ENCODE assay signal across 18 cellular contexts in genomic region chr12:15887043-15887817, GRCh38. TPM values are rescaled to one million over a fixed set of nuclear protein-coding genes. Genes with fewer than 3 reads are reported as not detected.
DNase-seq lines count a peak whose midpoint lies in the region; ATAC-seq and TF ChIP-seq lines count a peak whose summit lies in the region.
"Had no signal": no experiment of that assay in that cellular context is flagged by ENCODE, and none has a peak within 500 bp of the region (broad histone marks: within the 10 kb centered on the region; RNA-seq: fewer than 3 reads in every experiment).

No MANE protein-coding gene starts in this region.

- H2AFZ ChIP-seq in DND-41 (ENCODE audit: low read depth, low read length) (no peak overlapping the region), PC-3 (ENCODE audit: low read length) (no peak overlapping the region)

- H3F3A ChIP-seq in PC-3 (ENCODE audit: low read length, unreplicated experiment): no peaks in the 10 kb centered on the region

- H3K9ac ChIP-seq in DND-41 (ENCODE audit: low read depth, low read length) (no peak overlapping the region), adipocyte (ENCODE audit: low read length) (no peak overlapping the region), PC-3 (ENCODE audit: low read length) (no peak overlapping the region)

- POLR2A ChIA-PET in PC-3 (lab: Charles Lee; ENCODE audit: unreplicated experiment): no interaction called here

- no peak for TF ChIP-seq CTCF in DND-41 (IDR thresholded peaks at IDR 0.05; ENCODE audit: borderline replicate concordance, extremely low read depth, low read length, poor library complexity, severe bottlenecking)
- TF ChIP-seq CTCF in nephron (IDR thresholded peaks at IDR 0.05; ENCODE audit: unreplicated experiment in 3 of 3): no peak
- no peak for TF ChIP-seq CTCF in PC-3 (conservative IDR thresholded peaks at IDR 0.05; ENCODE audit: low read depth, low read length)

- peak overlapping the region; percentile 12 for H3K27ac Mint-ChIP-seq in activated T-cell treated with anti-CD3 and anti-CD28 coated beads, Interleukin-2, amount 50 U/mL, for 72 hours
- H3K27ac Mint-ChIP-seq in nephron: peak overlapping the region in 2 of 3 experiments; percentile 2 to 29
- H3K27ac Mint-ChIP-seq: nephron progenitor cell had no signal

- intact Hi-C loops in PC-3 (cut with micrococcal nuclease) (no loop called here), left colon (cut with DNase I, micrococcal nuclease) (no loop called here)

- H3K9me3 Mint-ChIP-seq in activated T-cell treated with anti-CD3 and anti-CD28 coated beads, Interleukin-2, amount 50 U/mL, for 72 hours: no peaks in the 10 kb centered on the region
- H3K9me3 Mint-ChIP-seq in nephron: no peaks in the 10 kb centered on the region
- H3K9me3 Mint-ChIP-seq: CD14-positive monocyte, memory B cell, nephron progenitor cell had no signal

- H3K36me3 ChIP-seq in DND-41 (ENCODE audit: insufficient read depth, low read length) (peaks cover 71% of the 10 kb centered on the region), adipocyte (ENCODE audit: control insufficient read depth, insufficient read depth, low read length, severe bottlenecking) (peaks cover 40% of the 10 kb centered on the region), PC-3 (ENCODE audit: low read depth, low read length) (peaks cover 17% of the 10 kb centered on the region; the same call in 1 of the 2 replicates)

- CTCF ChIA-PET in PC-3 (lab: Charles Lee): no interaction called here

- H4K20me1 ChIP-seq in DND-41 (ENCODE audit: insufficient read depth, low read length): peaks cover 53% of the 10 kb centered on the region
- peaks cover 51% of the 10 kb centered on the region for H4K20me1 ChIP-seq in PC-3 (ENCODE audit: low read length)

- ATAC-seq in activated T-cell treated with anti-CD3 and anti-CD28 coated beads, Interleukin-2, amount 50 U/mL, for 72 hours (replicated peaks in 1 of 2): no peak
- no peak for ATAC-seq in DND-41 (ENCODE audit: insufficient read depth, low read depth)
- ATAC-seq in HG02981 (IDR thresholded peaks at IDR 0.05; ENCODE audit: unreplicated experiment): no peak
- no peak for ATAC-seq in PC-3
- ATAC-seq in left colon: no peak

- H3K79me2 ChIP-seq in DND-41 (ENCODE audit: insufficient read depth, low read length): peaks cover 85% of the 10 kb centered on the region
- peaks cover 83% of the 10 kb centered on the region for H3K79me2 ChIP-seq in PC-3 (ENCODE audit: low read length)

- peaks cover 38% of the 10 kb centered on the region for H3K4me1 ChIP-seq in DND-41 (ENCODE audit: insufficient read depth, low read length)
- peaks cover 43% of the 10 kb centered on the region for H3K4me1 ChIP-seq in adipocyte (ENCODE audit: control insufficient read depth, insufficient read depth, low read length)
- no peaks in the 10 kb centered on the region for H3K4me1 ChIP-seq in PC-3 (ENCODE audit: insufficient read depth, low read length)

- H3K4me1 Mint-ChIP-seq in activated T-cell treated with anti-CD3 and anti-CD28 coated beads, Interleukin-2, amount 50 U/mL, for 72 hours (ENCODE audit: low read depth): peaks cover 63% of the 10 kb centered on the region
- H3K4me1 Mint-ChIP-seq in nephron: peaks cover 34% of the 10 kb centered on the region

- no TSS peak for BruUV-seq in PC-3 (replicated peaks; lab: Mats Ljungman, UMichigan)

- H3K4me2 ChIP-seq in DND-41 (ENCODE audit: insufficient read depth, low read length) (peak overlapping the region; percentile 81; the same call in 1 of the 2 replicates), PC-3 (ENCODE audit: low read length) (no peak overlapping the region)

- peaks cover 16 to 27% of the 10 kb centered on the region in 2 donors for H3K36me3 Mint-ChIP-seq in activated T-cell treated with anti-CD3 and anti-CD28 coated beads, Interleukin-2, amount 50 U/mL, for 72 hours (ENCODE audit: insufficient read depth in 2 of 2)
- H3K36me3 Mint-ChIP-seq in nephron (ENCODE audit: low read depth): peaks cover 54% of the 10 kb centered on the region

- H3K9me2 ChIP-seq in PC-3 (replicated peaks; ENCODE audit: low read length): no peaks in the 10 kb centered on the region

- no peak overlapping the region; a peak in 1 of 4 replicates for H3K4me3 ChIP-seq in DND-41 (ENCODE audit: low read depth in 1 of 2, low read length in 2 of 2)
- H3K4me3 ChIP-seq in adipocyte (ENCODE audit: low read length): peak overlapping the region; percentile 35
- no peak overlapping the region for H3K4me3 ChIP-seq in PC-3 (ENCODE audit: low read length)

- H3K27ac ChIP-seq in DND-41 (ENCODE audit: low read length) (no peak overlapping the region), PC-3 (ENCODE audit: low read length) (no peak overlapping the region)

- DNase-seq in activated T-cell treated with anti-CD3 and anti-CD28 coated beads, Interleukin-2, amount 50 U/mL, for 72 hours: no peak
- no peak for DNase-seq in activated T-cell treated with anti-CD3 and anti-CD28 coated beads, Interleukin-2, amount 50 U/mL, for 48 hours
- no peak for DNase-seq in DND-41
- no peak for DNase-seq in adipocyte (ENCODE audit: low read depth)
- DNase-seq in PC-3: no peak
- no peak for DNase-seq in left colon
- DNase-seq: ACHN; activated naive CD4-positive, alpha-beta T cell treated with Interleukin-2 at 50 U/mL for 16 hours; cortex of kidney; KG1; NCI-H510A treated with DMSO at 0.1 percent for 48 hours; nephron progenitor cell; substantia nigra; T-helper 1 cell had no signal

- H3K27me3 Mint-ChIP-seq in activated T-cell treated with anti-CD3 and anti-CD28 coated beads, Interleukin-2, amount 50 U/mL, for 72 hours (ENCODE audit: low read depth): no peaks in the 10 kb centered on the region
- H3K27me3 Mint-ChIP-seq in nephron (ENCODE audit: low read depth): no peaks in the 10 kb centered on the region
- H3K27me3 Mint-ChIP-seq: memory B cell had no signal

- H3K4me3 Mint-ChIP-seq in activated T-cell treated with anti-CD3 and anti-CD28 coated beads, Interleukin-2, amount 50 U/mL, for 72 hours: peak overlapping the region in 1 of 2 donors; percentile 11
- H3K4me3 Mint-ChIP-seq in nephron: no peak overlapping the region
- H3K4me3 Mint-ChIP-seq: CD14-positive monocyte, memory B cell, nephron progenitor cell had no signal

- H3K27me3 ChIP-seq in DND-41 (ENCODE audit: insufficient read depth, low read length, poor library complexity) (no peaks in the 10 kb centered on the region), adipocyte (replicated peaks; ENCODE audit: control insufficient read depth, insufficient read depth, low read length) (no peaks in the 10 kb centered on the region), PC-3 (ENCODE audit: low read length) (no peaks in the 10 kb centered on the region)

- H3K9me3 ChIP-seq in DND-41 (ENCODE audit: insufficient read depth, low read length, severe bottlenecking): no peaks in the 10 kb centered on the region
- H3K9me3 ChIP-seq in adipocyte (ENCODE audit: control insufficient read depth, low read length): no peaks in the 10 kb centered on the region
- no peaks in the 10 kb centered on the region for H3K9me3 ChIP-seq in PC-3 (ENCODE audit: low read length)

RNA-seq across cellular contexts. Expression of gene STRAP, which starts 5.0 kb away (rescaled TPM):
- total RNA-seq in activated T-cell treated with anti-CD3 and anti-CD28 coated beads, Interleukin-2, amount 50 U/mL, for 72 hours: 100 to 1,000 TPM in 1 of 2 donors, 10 to 100 TPM in 1; 95.6 to 104 TPM
- total RNA-seq in PC-3 (2014; rRNA removed) (64.8 and 80.4 TPM in 2 replicates), left colon (10 to 100 TPM; 74.4 to 75.6 TPM)

RNA-seq across cellular contexts. Expression of gene DERA, which starts 23.9 kb away (rescaled TPM):
- 10 to 100 TPM; 26.5 to 29.4 TPM for total RNA-seq in activated T-cell treated with anti-CD3 and anti-CD28 coated beads, Interleukin-2, amount 50 U/mL, for 72 hours
- 34.6 and 49.4 TPM in 2 replicates for total RNA-seq in PC-3 (2014; rRNA removed)
- 10 to 100 TPM; 72.1 to 74.9 TPM for total RNA-seq in left colon
